In genomic region chr7:113812881-113813280, GRCh38 we compare ENCODE assay signal across 29 cellular contexts.
"Had no signal": no experiment of that assay in that cellular context is flagged by ENCODE, and none has a peak within 500 bp of the region (broad histone marks: within the 10 kb centered on the region; RNA-seq: fewer than 3 reads in every experiment).

No MANE protein-coding gene starts in this region.

- H3K27me3 ChIP-seq: colonic mucosa, gastroesophageal sphincter, hepatocyte, ovary, right lobe of liver, tibial nerve had no signal

- H3K27me3 Mint-ChIP-seq: activated naive CD8-positive, alpha-beta T cell treated with anti-CD3 and anti-CD28 coated beads for 36 hours; progenitor cell of endocrine pancreas; stimulated activated memory B cell treated with anti-CD40 and anti-IgM and Interleukin-4, amounts not matched to agents 10 μg/mL and 1 μg/mL and 100 μg/mL, for 72 hours had no signal

- H3K9me3 Mint-ChIP-seq: activated naive CD4-positive, alpha-beta T cell treated with anti-CD3 and anti-CD28 coated beads for 36 hours; activated naive CD8-positive, alpha-beta T cell treated with anti-CD3 and anti-CD28 coated beads for 36 hours; activated T-helper 1 cell treated with anti-CD3 and anti-CD28 coated beads, Interleukin-12 subunit alpha, Interleukin-12 subunit beta, Interleukin-2, Interleukin-4 antibody, amounts not matched to agents 30 ng/mL and 10 ng/mL and 1 ng/mL, durations not matched to agents 14 hours and 24 hours and 36 hours; stimulated activated memory B cell treated with anti-CD40 and anti-IgM and Interleukin-4, amounts not matched to agents 10 μg/mL and 1 μg/mL and 100 μg/mL, for 72 hours; T-helper 1 cell treated with Interleukin-12 subunit alpha and Interleukin-12 subunit beta and Interleukin-4 antibody, amounts not matched to agents 30 μg/mL and 1 μg/mL, for 36 hours had no signal

- H3K4me1 Mint-ChIP-seq: activated naive CD8-positive, alpha-beta T cell treated with anti-CD3 and anti-CD28 coated beads for 36 hours; natural killer cell; stimulated activated memory B cell treated with anti-CD40 and anti-IgM and Interleukin-4, amounts not matched to agents 10 μg/mL and 1 μg/mL and 100 μg/mL, for 72 hours had no signal

- H3K9me3 ChIP-seq: colonic mucosa, gastroesophageal sphincter, left ventricle myocardium inferior, ovary, right lobe of liver, tibial nerve had no signal

- H3K4me3 Mint-ChIP-seq: activated naive CD4-positive, alpha-beta T cell treated with anti-CD3 and anti-CD28 coated beads for 36 hours; activated naive CD8-positive, alpha-beta T cell treated with anti-CD3 and anti-CD28 coated beads for 36 hours; activated T-helper 1 cell treated with anti-CD3 and anti-CD28 coated beads, Interleukin-12 subunit alpha, Interleukin-12 subunit beta, Interleukin-2, Interleukin-4 antibody, amounts not matched to agents 30 ng/mL and 10 ng/mL and 1 ng/mL, durations not matched to agents 14 hours and 24 hours and 36 hours; natural killer cell; stimulated activated memory B cell treated with anti-CD40 and anti-IgM and Interleukin-4, amounts not matched to agents 10 μg/mL and 1 μg/mL and 100 μg/mL, for 72 hours; T-helper 1 cell treated with Interleukin-12 subunit alpha and Interleukin-12 subunit beta and Interleukin-4 antibody, amounts not matched to agents 30 μg/mL and 1 μg/mL, for 36 hours had no signal

- H3K36me3 Mint-ChIP-seq: activated naive CD8-positive, alpha-beta T cell treated with anti-CD3 and anti-CD28 coated beads for 36 hours; natural killer cell; stimulated activated memory B cell treated with anti-CD40 and anti-IgM and Interleukin-4, amounts not matched to agents 10 μg/mL and 1 μg/mL and 100 μg/mL, for 72 hours had no signal

- H3K27ac Mint-ChIP-seq: activated naive CD4-positive, alpha-beta T cell treated with anti-CD3 and anti-CD28 coated beads for 36 hours; activated naive CD8-positive, alpha-beta T cell treated with anti-CD3 and anti-CD28 coated beads for 36 hours; activated T-helper 1 cell treated with anti-CD3 and anti-CD28 coated beads, Interleukin-12 subunit alpha, Interleukin-12 subunit beta, Interleukin-2, Interleukin-4 antibody, amounts not matched to agents 30 ng/mL and 10 ng/mL and 1 ng/mL, durations not matched to agents 14 hours and 24 hours and 36 hours; natural killer cell; progenitor cell of endocrine pancreas; stimulated activated memory B cell treated with anti-CD40 and anti-IgM and Interleukin-4, amounts not matched to agents 10 μg/mL and 1 μg/mL and 100 μg/mL, for 72 hours; T-helper 1 cell treated with Interleukin-12 subunit alpha and Interleukin-12 subunit beta and Interleukin-4 antibody, amounts not matched to agents 30 μg/mL and 1 μg/mL, for 36 hours had no signal

- ATAC-seq: gastroesophageal sphincter; natural killer cell; right lobe of liver; stimulated activated memory B cell treated with anti-CD40 and anti-IgM and Interleukin-4, amounts not matched to agents 10 μg/mL and 1 μg/mL and 100 μg/mL, for 72 hours had no signal

- H3K4me3 ChIP-seq: colonic mucosa, gastroesophageal sphincter, hepatocyte, left ventricle myocardium inferior, lung, ovary, right lobe of liver, tibial nerve had no signal

- DNase-seq: activated CD4-positive, alpha-beta T cell treated with anti-CD3 and anti-CD28 coated beads for 48 hours; activated CD4-positive, alpha-beta T cell treated with anti-CD3 and anti-CD28 coated beads, Interleukin-2, amount 50 U/mL, for 48 hours; activated CD8-positive, alpha-beta memory T cell treated with anti-CD3 and anti-CD28 coated beads for 24 hours; activated effector memory CD4-positive, alpha-beta T cell treated with anti-CD3 and anti-CD28 coated beads, Interleukin-2, amount 50 U/mL, for 16 hours; activated naive CD4-positive, alpha-beta T cell treated with anti-CD3 and anti-CD28 coated beads for 36 hours; activated naive CD8-positive, alpha-beta T cell treated with anti-CD3 and anti-CD28 coated beads for 36 hours; colonic mucosa; effector memory CD4-positive, alpha-beta T cell; erythroblast; islet precursor cell; left ventricle myocardium inferior; mesendoderm; natural killer cell; ovary; right lobe of liver; small intestine; stimulated activated CD4-positive, alpha-beta T cell treated with anti-CD3 and anti-CD28 coated beads, Interleukin-1b, Interleukin-23, amount 100 ng/mL, for 48 hours; stimulated activated CD4-positive, alpha-beta T cell treated with anti-CD3 and anti-CD28 coated beads, Interleukin-4, amount 100 ng/mL, for 4 hours; stimulated activated CD8-positive, alpha-beta memory T cell treated with anti-CD3 and anti-CD28 coated beads, Interleukin-4, amount 100 ng/mL, for 48 hours; T-helper 9 cell had no signal

- H3K36me3 ChIP-seq: colonic mucosa, gastroesophageal sphincter, left ventricle myocardium inferior, ovary, right lobe of liver, tibial nerve had no signal

- H3K4me1 ChIP-seq: colonic mucosa, gastroesophageal sphincter, right lobe of liver, tibial nerve had no signal

- H2AFZ ChIP-seq: hepatocyte had no signal

- H3K4me2 ChIP-seq: hepatocyte had no signal

- H3K27ac ChIP-seq: colonic mucosa, gastroesophageal sphincter, hepatocyte, left ventricle myocardium inferior, ovary, right lobe of liver, tibial nerve, VCaP had no signal

- H3K79me2 ChIP-seq: hepatocyte had no signal
